In the genomic region with DNA sequence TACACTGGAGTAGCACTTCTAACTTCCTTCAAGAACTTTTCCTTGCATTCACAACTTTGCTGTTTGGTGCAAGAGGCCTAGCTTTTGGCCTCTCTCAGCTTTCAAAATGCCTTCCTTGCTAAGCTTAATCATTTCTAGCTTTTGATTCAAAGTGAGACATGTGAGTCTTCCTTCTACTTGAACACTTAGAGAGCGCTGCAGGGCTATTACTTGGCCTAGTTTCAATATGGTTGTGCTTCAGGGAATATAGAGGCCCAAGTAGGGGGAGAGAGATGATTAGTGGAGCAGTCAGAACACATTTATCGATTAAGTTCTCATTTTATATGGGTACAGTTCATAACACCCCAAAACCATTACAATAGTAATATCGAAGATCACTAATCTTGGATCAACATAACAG, we compare ENCODE assay signal across 21 cellular contexts. TPM values are rescaled to one million over a fixed set of nuclear protein-coding genes. Genes with fewer than 3 reads are reported as not detected.
DNase-seq lines count a peak whose midpoint lies in the region; ATAC-seq lines count a peak whose summit lies in the region.
"Had no signal": no experiment of that assay in that cellular context is flagged by ENCODE, and none has a peak within 500 bp of the region (broad histone marks: within the 10 kb centered on the region; RNA-seq: fewer than 3 reads in every experiment).

No MANE protein-coding gene starts in this region.

- CTCF ChIA-PET in activated CD4-positive, alpha-beta T cell treated with anti-CD3 and anti-CD28 coated beads for 36 hours (lab: Charles Lee): interaction anchor here (0.6 to 4.7 kb wide), 4 partner anchors 9 to 28 kb away, joined by 3 to 24 read pairs (median 6); no protein-coding TSS in a partner anchor
- CTCF ChIA-PET in activated CD4-positive, alpha-beta memory T cell treated with anti-CD3 and anti-CD28 coated beads for 36 hours (lab: Charles Lee): interaction anchor here (0.6 to 2.5 kb wide), 7 partner anchors 9 to 1619 kb away, joined by 3 to 12 read pairs (median 4); no protein-coding TSS in a partner anchor

- H3K4me3 Mint-ChIP-seq in activated CD4-positive, alpha-beta T cell treated with anti-CD3 and anti-CD28 coated beads for 36 hours: no peak overlapping the region
- no peak overlapping the region for H3K4me3 Mint-ChIP-seq in activated CD4-positive, alpha-beta memory T cell treated with anti-CD3 and anti-CD28 coated beads for 36 hours
- H3K4me3 Mint-ChIP-seq: T-cell, type B pancreatic cell had no signal

- intact Hi-C loops in activated CD4-positive, alpha-beta T cell treated with anti-CD3 and anti-CD28 coated beads for 36 hours (cut with DNase I, micrococcal nuclease): loop anchor here in 1 of 2 experiments (1.0 to 5.0 kb wide), 2 partner anchors 12 to 146 kb away; partner anchors contain the start of genes ANGEL2 and FLVCR1
- intact Hi-C loops in activated CD4-positive, alpha-beta memory T cell treated with anti-CD3 and anti-CD28 coated beads for 36 hours (cut with micrococcal nuclease): loop anchor here (1.0 to 5.0 kb wide), 4 partner anchors 12 to 1622 kb away; partner anchors contain the start of genes ANGEL2 and FLVCR1
- intact Hi-C loops in right cardiac atrium (cut with DNase I): no loop called here

- POLR2A ChIA-PET in activated CD4-positive, alpha-beta T cell treated with anti-CD3 and anti-CD28 coated beads for 36 hours (lab: Charles Lee): interaction anchor here (0.6 to 1.0 kb wide), 3 partner anchors 14 to 976 kb away, joined by 3 to 5 read pairs (median 3); no protein-coding TSS in a partner anchor
- POLR2A ChIA-PET in activated CD4-positive, alpha-beta memory T cell treated with anti-CD3 and anti-CD28 coated beads for 36 hours (lab: Charles Lee): interaction anchor here (0.6 to 1.8 kb wide), 8 partner anchors 12 to 436 kb away, joined by 3 to 10 read pairs (median 3); partner anchors contain the start of genes ANGEL2, ATF3, FLVCR1 and RPS6KC1

- peak; percentile 47 for DNase-seq in activated CD4-positive, alpha-beta T cell treated with anti-CD3 and anti-CD28 coated beads for 36 hours
- DNase-seq in activated CD4-positive, alpha-beta T cell treated with anti-CD3 and anti-CD28 coated beads, Interleukin-2, amount 50 U/mL, for 4 hours: no peak
- DNase-seq in activated CD4-positive, alpha-beta memory T cell treated with anti-CD3 and anti-CD28 coated beads for 36 hours: peak; percentile 48
- DNase-seq in right cardiac atrium: no peak
- no peak for DNase-seq in middle frontal gyrus (ENCODE audit: extremely low spot score, low spot score)
- DNase-seq: 8988T; activated effector memory CD4-positive, alpha-beta T cell treated with Interleukin-2 at 50 U/mL for 16 hours; DMS79; hippocampal formation; left colon; MM.1S; NCI-H2081 treated with DMSO at 0.1 percent for 48 hours; NCI-H69; Peyer's patch; stimulated activated CD8-positive, alpha-beta memory T cell treated with anti-CD3 and anti-CD28 coated beads, Interleukin-4, amount 100 ng/mL, for 48 hours; T-cell had no signal

- H3K36me3 Mint-ChIP-seq in activated CD4-positive, alpha-beta T cell treated with anti-CD3 and anti-CD28 coated beads for 36 hours (ENCODE audit: low read depth): peaks cover 46% of the 10 kb centered on the region
- H3K36me3 Mint-ChIP-seq in activated CD4-positive, alpha-beta memory T cell treated with anti-CD3 and anti-CD28 coated beads for 36 hours: peaks cover 35% of the 10 kb centered on the region

- WGBS in right cardiac atrium: 93% methylated on average over 3 of the region's 3 CpGs

- H3K4me3 ChIP-seq in right cardiac atrium (ENCODE audit: low read length): no peak overlapping the region
- H3K4me3 ChIP-seq: Peyer's patch had no signal

- H3K27ac ChIP-seq in right cardiac atrium (ENCODE audit: low read length): no peak overlapping the region
- H3K27ac ChIP-seq: C4-2B, Peyer's patch had no signal

- ATAC-seq in activated CD4-positive, alpha-beta T cell treated with anti-CD3 and anti-CD28 coated beads for 36 hours: peak; percentile 98
- ATAC-seq in GM18861 (IDR thresholded peaks at IDR 0.05; ENCODE audit: unreplicated experiment) (peak; percentile 90), HG02759 (IDR thresholded peaks at IDR 0.05; ENCODE audit: unreplicated experiment) (peak; percentile 86), HG03025 (IDR thresholded peaks at IDR 0.05; ENCODE audit: low FRiP score, unreplicated experiment) (no peak), right cardiac atrium (no peak)
- ATAC-seq: left colon, T-cell had no signal

- H3K27ac Mint-ChIP-seq in activated CD4-positive, alpha-beta T cell treated with anti-CD3 and anti-CD28 coated beads for 36 hours: peak overlapping the region; percentile 74
- peak overlapping the region; percentile 57 for H3K27ac Mint-ChIP-seq in activated CD4-positive, alpha-beta memory T cell treated with anti-CD3 and anti-CD28 coated beads for 36 hours
- H3K27ac Mint-ChIP-seq: type B pancreatic cell had no signal

- H3K27me3 ChIP-seq in right cardiac atrium (ENCODE audit: control insufficient read depth, insufficient read depth): no peaks in the 10 kb centered on the region
- H3K27me3 ChIP-seq: Peyer's patch had no signal

- H3K9me3 Mint-ChIP-seq in activated CD4-positive, alpha-beta T cell treated with anti-CD3 and anti-CD28 coated beads for 36 hours (ENCODE audit: low read depth): no peaks in the 10 kb centered on the region
- H3K9me3 Mint-ChIP-seq in activated CD4-positive, alpha-beta memory T cell treated with anti-CD3 and anti-CD28 coated beads for 36 hours: no peaks in the 10 kb centered on the region
- H3K9me3 Mint-ChIP-seq: T-cell, type B pancreatic cell had no signal

- H3K4me1 Mint-ChIP-seq in activated CD4-positive, alpha-beta T cell treated with anti-CD3 and anti-CD28 coated beads for 36 hours: peaks cover 12% of the 10 kb centered on the region
- peaks cover 13% of the 10 kb centered on the region for H3K4me1 Mint-ChIP-seq in activated CD4-positive, alpha-beta memory T cell treated with anti-CD3 and anti-CD28 coated beads for 36 hours (ENCODE audit: low read depth)

- H3K4me1 ChIP-seq in right cardiac atrium (ENCODE audit: control insufficient read depth, insufficient read depth, low read length): no peaks in the 10 kb centered on the region
- H3K4me1 ChIP-seq: Peyer's patch had no signal

- H3K27me3 Mint-ChIP-seq in activated CD4-positive, alpha-beta T cell treated with anti-CD3 and anti-CD28 coated beads for 36 hours: no peaks in the 10 kb centered on the region
- no peaks in the 10 kb centered on the region for H3K27me3 Mint-ChIP-seq in activated CD4-positive, alpha-beta memory T cell treated with anti-CD3 and anti-CD28 coated beads for 36 hours
- H3K27me3 Mint-ChIP-seq: T-cell, type B pancreatic cell had no signal

- H3K9me3 ChIP-seq in right cardiac atrium (ENCODE audit: control insufficient read depth, low read length): no peaks in the 10 kb centered on the region
- H3K9me3 ChIP-seq: Peyer's patch had no signal

RNA-seq across cellular contexts. Expression of gene ANGEL2, which starts 12.4 kb away (rescaled TPM):
- total RNA-seq in activated CD4-positive, alpha-beta T cell treated with anti-CD3 and anti-CD28 coated beads for 36 hours: 10 to 100 TPM; 41.3 to 51.5 TPM
- total RNA-seq in activated CD4-positive, alpha-beta memory T cell treated with anti-CD3 and anti-CD28 coated beads for 36 hours: 10 to 100 TPM; 41.3 to 46.4 TPM
- total RNA-seq in right cardiac atrium: 10 to 100 TPM; 18.4 to 25.4 (median 22.2) TPM
- polyA plus RNA-seq in right cardiac atrium: 10.2 TPM

RNA-seq across cellular contexts. Expression of gene RPS6KC1, which starts 47.8 kb away (rescaled TPM):
- 1 to 10 TPM; 4.9 to 5.7 TPM for total RNA-seq in activated CD4-positive, alpha-beta T cell treated with anti-CD3 and anti-CD28 coated beads for 36 hours
- 1 to 10 TPM; 5.9 to 6.7 TPM for total RNA-seq in activated CD4-positive, alpha-beta memory T cell treated with anti-CD3 and anti-CD28 coated beads for 36 hours
- 10 to 100 TPM; 10.8 to 14.6 (median 11.6) TPM for total RNA-seq in right cardiac atrium
- 4.3 TPM for polyA plus RNA-seq in right cardiac atrium

RNA-seq across cellular contexts. Expression of gene VASH2, which starts 52.9 kb away (rescaled TPM):
- under 1 TPM; 0.34 to 0.53 TPM for total RNA-seq in activated CD4-positive, alpha-beta T cell treated with anti-CD3 and anti-CD28 coated beads for 36 hours
- total RNA-seq in activated CD4-positive, alpha-beta memory T cell treated with anti-CD3 and anti-CD28 coated beads for 36 hours: under 1 TPM; 0.57 to 0.63 TPM
- total RNA-seq in right cardiac atrium: 1 to 10 TPM in 3 of 4 donors, under 1 TPM in 1; 0.91 to 1.3 (median 1.0) TPM
- polyA plus RNA-seq in right cardiac atrium: 0.50 TPM

Comparison
In these comparisons a context has a peak if more than half of its experiments do, and no peak if none do; other contexts are left out.
1. DNase-seq: peak in activated CD4-positive, alpha-beta T cell treated with anti-CD3 and anti-CD28 coated beads for 36 hours (single experiment) and activated CD4-positive, alpha-beta memory T cell treated with anti-CD3 and anti-CD28 coated beads for 36 hours (single experiment); none in activated CD4-positive, alpha-beta T cell treated with anti-CD3 and anti-CD28 coated beads, Interleukin-2, amount 50 U/mL, for 4 hours (0 of 2), right cardiac atrium (0 of 3) and middle frontal gyrus (single experiment).
2. ATAC-seq: peak in activated CD4-positive, alpha-beta T cell treated with anti-CD3 and anti-CD28 coated beads for 36 hours (single experiment), GM18861 (single experiment) and HG02759 (single experiment); none in HG03025 (single experiment) and right cardiac atrium (0 of 2).